Comparison of ENCODE assay signal across 8 cellular contexts in the genomic region with DNA sequence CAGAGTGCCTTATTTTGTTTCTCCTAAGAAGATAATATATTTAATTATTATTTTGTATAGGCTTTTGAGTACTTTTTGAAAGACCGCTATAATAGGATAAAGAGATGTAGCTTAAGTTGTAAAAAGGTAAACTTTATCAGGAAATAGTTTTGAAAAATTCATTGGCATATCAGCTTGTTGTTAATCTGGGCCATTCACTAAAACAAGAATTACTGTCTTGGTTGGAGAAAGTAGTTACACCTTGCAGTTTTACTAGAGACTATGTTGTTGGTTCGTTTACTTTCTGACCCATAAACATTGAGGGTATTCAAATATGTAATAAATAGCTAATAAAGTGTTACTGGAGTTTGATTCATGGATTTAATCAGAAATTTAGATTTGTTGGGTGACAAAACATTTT. TPM values are rescaled to one million over a fixed set of nuclear protein-coding genes. Genes with fewer than 3 reads are reported as not detected.
DNase-seq lines count a peak whose midpoint lies in the region; ATAC-seq and TF ChIP-seq lines count a peak whose summit lies in the region.

No MANE protein-coding gene starts in this region.

- peak overlapping the region; percentile 47 to 99 (median 86) for H3K4me3 Mint-ChIP-seq in IgD-negative memory B cell
- peak overlapping the region; percentile 99 for H3K4me3 Mint-ChIP-seq in central memory CD8-positive, alpha-beta T cell
- H3K4me3 Mint-ChIP-seq in natural killer cell treated with Interleukin-12 subunit alpha and Interleukin-12 subunit beta and Interleukin-15 and Interleukin-18, amount 100 ng/mL, for 72 hours: peak overlapping the region; percentile 93

- peaks cover 41% of the 10 kb centered on the region for H3K36me3 ChIP-seq in BE2C

- no peaks in the 10 kb centered on the region for H3K27me3 ChIP-seq in BE2C

- H3K4me1 ChIP-seq in BE2C: peaks cover 11% of the 10 kb centered on the region

- no peak for TF ChIP-seq CTCF in BE2C (IDR thresholded peaks at IDR 0.05; ENCODE audit: low read depth, low read length)

- DNase-seq in BE2C: no peak
- no peak for DNase-seq in central memory CD8-positive, alpha-beta T cell (ENCODE audit: low spot score in 2 of 2)
- no peak for DNase-seq in natural killer cell treated with Interleukin-12 subunit alpha and Interleukin-12 subunit beta and Interleukin-15 and Interleukin-18, amount 100 ng/mL, for 72 hours (ENCODE audit: low spot score)
- no peak for DNase-seq in NCI-H2227 treated with DMSO at 0.1 percent for 48 hours (lab: John Stamatoyannopoulos, UW)
- DNase-seq in NCI-H748 treated with DMSO at 0.1 percent for 48 hours (lab: John Stamatoyannopoulos, UW): no peak
- no peak for DNase-seq in NCI-H1417 (lab: John Stamatoyannopoulos, UW)

- H3K27ac Mint-ChIP-seq in IgD-negative memory B cell: no peak overlapping the region
- H3K27ac Mint-ChIP-seq in central memory CD8-positive, alpha-beta T cell (ENCODE audit: low read depth): no peak overlapping the region
- H3K27ac Mint-ChIP-seq in natural killer cell treated with Interleukin-12 subunit alpha and Interleukin-12 subunit beta and Interleukin-15 and Interleukin-18, amount 100 ng/mL, for 72 hours: peak overlapping the region in 1 of 2 donors; percentile 34

- ATAC-seq in central memory CD8-positive, alpha-beta T cell (replicated peaks; ENCODE audit: extremely low read depth, poor library complexity, severe bottlenecking): no peak
- ATAC-seq in natural killer cell treated with Interleukin-12 subunit alpha and Interleukin-12 subunit beta and Interleukin-15 and Interleukin-18, amount 100 ng/mL, for 72 hours: no peak
- no peak for ATAC-seq in HG03039 (IDR thresholded peaks at IDR 0.05; ENCODE audit: unreplicated experiment)

- H3K9me3 ChIP-seq in BE2C: no peaks in the 10 kb centered on the region

- no peaks in the 10 kb centered on the region for H3K9me3 Mint-ChIP-seq in IgD-negative memory B cell
- H3K9me3 Mint-ChIP-seq in central memory CD8-positive, alpha-beta T cell: no peaks in the 10 kb centered on the region
- no peaks in the 10 kb centered on the region for H3K9me3 Mint-ChIP-seq in natural killer cell treated with Interleukin-12 subunit alpha and Interleukin-12 subunit beta and Interleukin-15 and Interleukin-18, amount 100 ng/mL, for 72 hours

- peaks cover 34 to 43% (median 37%) of the 10 kb centered on the region in 3 donors for H3K4me1 Mint-ChIP-seq in IgD-negative memory B cell
- H3K4me1 Mint-ChIP-seq in central memory CD8-positive, alpha-beta T cell: peaks cover 47% of the 10 kb centered on the region
- peaks cover 31 to 50% of the 10 kb centered on the region in 2 donors for H3K4me1 Mint-ChIP-seq in natural killer cell treated with Interleukin-12 subunit alpha and Interleukin-12 subunit beta and Interleukin-15 and Interleukin-18, amount 100 ng/mL, for 72 hours (ENCODE audit: low read depth in 2 of 2)

- H3K4me3 ChIP-seq in BE2C (ENCODE audit: low read depth, low read length): peak overlapping the region; percentile 75

- no peaks in the 10 kb centered on the region for H3K36me3 Mint-ChIP-seq in IgD-negative memory B cell
- H3K36me3 Mint-ChIP-seq in central memory CD8-positive, alpha-beta T cell (ENCODE audit: insufficient read depth): peaks cover 27% of the 10 kb centered on the region
- H3K36me3 Mint-ChIP-seq in natural killer cell treated with Interleukin-12 subunit alpha and Interleukin-12 subunit beta and Interleukin-15 and Interleukin-18, amount 100 ng/mL, for 72 hours: peaks cover 10% of the 10 kb centered on the region

- no peaks in the 10 kb centered on the region for H3K27me3 Mint-ChIP-seq in IgD-negative memory B cell
- H3K27me3 Mint-ChIP-seq in central memory CD8-positive, alpha-beta T cell: no peaks in the 10 kb centered on the region
- H3K27me3 Mint-ChIP-seq in natural killer cell treated with Interleukin-12 subunit alpha and Interleukin-12 subunit beta and Interleukin-15 and Interleukin-18, amount 100 ng/mL, for 72 hours: no peaks in the 10 kb centered on the region

RNA-seq across cellular contexts. Expression of gene TNPO1, which starts 33.7 kb away (rescaled TPM):
- polyA plus RNA-seq in BE2C (2012; ENCODE audit: insufficient read depth, insufficient read length, low read depth): 47.9 TPM
- 40.9 TPM for polyA plus RNA-seq in IgD-negative memory B cell
- 100 to 1,000 TPM in 1 of 2 donors, 10 to 100 TPM in 1; 99.4 to 118 TPM for total RNA-seq in natural killer cell treated with Interleukin-12 subunit alpha and Interleukin-12 subunit beta and Interleukin-15 and Interleukin-18, amount 100 ng/mL, for 72 hours
